In the genomic region with DNA sequence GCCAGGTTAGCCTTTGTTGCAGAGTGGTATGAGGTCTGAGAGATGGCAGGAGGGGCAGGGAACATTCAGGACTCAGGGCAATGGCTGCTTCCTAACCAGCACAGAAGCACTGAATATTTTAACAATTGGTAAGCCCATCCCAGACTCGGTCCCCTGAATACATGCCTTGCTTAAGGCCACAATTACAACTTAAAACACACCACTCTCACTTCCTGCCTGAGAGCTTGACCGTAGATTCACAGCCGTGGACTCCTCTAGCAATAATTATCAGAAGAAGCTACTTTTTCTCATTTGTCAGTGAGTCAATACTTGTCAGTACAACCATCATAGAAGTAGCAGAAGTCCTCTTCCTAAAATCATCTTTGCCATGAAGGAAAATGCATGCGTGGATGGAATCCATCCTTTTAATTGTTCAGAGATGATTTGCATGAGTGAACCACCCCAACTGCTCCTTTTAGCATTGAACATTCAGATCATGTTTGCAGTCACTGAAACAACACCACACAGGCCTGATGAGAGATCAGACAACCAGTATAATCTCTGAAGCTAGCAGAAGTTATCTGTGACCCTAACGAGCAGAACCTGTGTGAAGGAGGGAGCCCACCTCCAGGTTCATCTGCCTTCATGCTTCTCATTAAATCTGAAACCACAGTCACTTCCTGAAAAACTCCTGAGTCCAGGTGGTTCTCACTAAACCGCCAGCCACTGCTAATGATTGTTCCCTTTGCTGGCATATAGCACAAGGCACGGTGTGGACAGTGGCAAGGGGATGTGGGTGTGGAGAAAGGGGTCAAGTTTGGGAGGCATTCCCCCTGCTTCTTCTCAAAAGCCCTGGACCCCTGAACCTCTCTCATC, we compare ENCODE assay signal across 10 cellular contexts.
DNase-seq lines count a peak whose midpoint lies in the region; ATAC-seq lines count a peak whose summit lies in the region.
"Had no signal": no experiment of that assay in that cellular context is flagged by ENCODE, and none has a peak within 500 bp of the region (broad histone marks: within the 10 kb centered on the region; RNA-seq: fewer than 3 reads in every experiment).

No MANE protein-coding gene starts in this region.

- intact Hi-C loops in cardiac septum (cut with DNase I): loop anchor here (10.0 kb wide), 1 partner anchor 565 kb away; no protein-coding TSS in a partner anchor

- peak; percentile 88 for ATAC-seq in GM19395 (IDR thresholded peaks at IDR 0.05; ENCODE audit: unreplicated experiment)
- peak; percentile 66 for ATAC-seq in HG02798 (IDR thresholded peaks at IDR 0.05; ENCODE audit: poor library complexity, unreplicated experiment)
- peak; percentile 61 for ATAC-seq in HG03565 (IDR thresholded peaks at IDR 0.05; ENCODE audit: unreplicated experiment)

- DNase-seq in cardiac septum (ENCODE audit: low spot score) (no peak), COLO668 (lab: John Stamatoyannopoulos, UW; ENCODE audit: unreplicated experiment) (no peak), NCI-H524 (lab: John Stamatoyannopoulos, UW) (no peak), amniotic stem cell (lab: John Stamatoyannopoulos, UW) (no peak)
- DNase-seq: NCI-H1105 treated with DMSO at 0.1 percent for 48 hours, SIG-M5, tibial artery had no signal
